8 cellular contexts compared by ENCODE assay signal in genomic region chr6:20126789-20127653, GRCh38.
DNase-seq lines count a peak whose midpoint lies in the region; ATAC-seq and TF ChIP-seq lines count a peak whose summit lies in the region.

No MANE protein-coding gene starts in this region.

- H3K4me1 ChIP-seq in Peyer's patch (peaks cover 0 to 42% (median 2%) of the 10 kb centered on the region in 4 donors), ovary (ENCODE audit: insufficient read depth) (peaks cover 5% of the 10 kb centered on the region), thyroid gland (peaks cover 7 to 30% of the 10 kb centered on the region in 2 donors)

- H3K27me3 ChIP-seq in Peyer's patch (no peaks in the 10 kb centered on the region), ovary (no peaks in the 10 kb centered on the region), thyroid gland (no peaks in the 10 kb centered on the region)

- WGBS in ovary, 3 donors: 39 to 45% (median 39%) methylated on average over 18 of the region's 18 CpGs
- WGBS in thyroid gland, 2 donors: 54% methylated on average over 18 of the region's 18 CpGs

- H3K4me3 ChIP-seq in LNCaP clone FGC (ENCODE audit: low read depth, low read length): no peak overlapping the region
- peak overlapping the region in 1 of 4 donors; percentile 8 for H3K4me3 ChIP-seq in Peyer's patch
- no peak overlapping the region for H3K4me3 ChIP-seq in ovary
- no peak overlapping the region for H3K4me3 ChIP-seq in thyroid gland (replicated peaks in 1 of 3)

- peak; percentile 79 for ATAC-seq in GM21786 (IDR thresholded peaks at IDR 0.05; ENCODE audit: unreplicated experiment)

- H3K27ac ChIP-seq in Peyer's patch: peak overlapping the region in 3 of 4 donors; percentile 29 to 77 (median 55)
- H3K27ac ChIP-seq in ovary: peak overlapping the region in 1 of 2 donors; percentile 24
- peak overlapping the region; percentile 51 to 70 (median 57) for H3K27ac ChIP-seq in thyroid gland

- no peaks in the 10 kb centered on the region for H3K9me3 Mint-ChIP-seq in activated T-helper 1 cell treated with anti-CD3 and anti-CD28 coated beads, Interleukin-12 subunit alpha, Interleukin-12 subunit beta, Interleukin-2, Interleukin-4 antibody, amounts not matched to agents 30 ng/mL and 10 ng/mL and 1 ng/mL, durations not matched to agents 14 hours and 24 hours and 36 hours

- H3K36me3 ChIP-seq in Peyer's patch (peaks cover 0 to 39% (median 0%) of the 10 kb centered on the region in 3 donors), ovary (no peaks in the 10 kb centered on the region), thyroid gland (no peaks in the 10 kb centered on the region)

- H3K4me1 Mint-ChIP-seq in activated T-helper 1 cell treated with anti-CD3 and anti-CD28 coated beads, Interleukin-12 subunit alpha, Interleukin-12 subunit beta, Interleukin-2, Interleukin-4 antibody, amounts not matched to agents 30 ng/mL and 10 ng/mL and 1 ng/mL, durations not matched to agents 14 hours and 24 hours and 36 hours (ENCODE audit: low read depth): peaks cover 8% of the 10 kb centered on the region

- TF ChIP-seq CTCF in LNCaP clone FGC (IDR thresholded peaks at IDR 0.05; ENCODE audit: control insufficient read depth, extremely low read depth, insufficient read depth): peak; percentile 89
- TF ChIP-seq CTCF in Peyer's patch (IDR thresholded peaks at IDR 0.05): peak; percentile 27 to 92 (median 84)
- peak; percentile 51 to 82 (median 69) for TF ChIP-seq CTCF in ovary (IDR thresholded peaks at IDR 0.05)
- TF ChIP-seq CTCF in thyroid gland (IDR thresholded peaks at IDR 0.05): peak; percentile 78 to 93 (median 83)

- H3K27ac Mint-ChIP-seq in activated T-helper 1 cell treated with anti-CD3 and anti-CD28 coated beads, Interleukin-12 subunit alpha, Interleukin-12 subunit beta, Interleukin-2, Interleukin-4 antibody, amounts not matched to agents 30 ng/mL and 10 ng/mL and 1 ng/mL, durations not matched to agents 14 hours and 24 hours and 36 hours: no peak overlapping the region

- no peaks in the 10 kb centered on the region for H3K27me3 Mint-ChIP-seq in activated T-helper 1 cell treated with anti-CD3 and anti-CD28 coated beads, Interleukin-12 subunit alpha, Interleukin-12 subunit beta, Interleukin-2, Interleukin-4 antibody, amounts not matched to agents 30 ng/mL and 10 ng/mL and 1 ng/mL, durations not matched to agents 14 hours and 24 hours and 36 hours (ENCODE audit: insufficient read depth)

- intact Hi-C loops in activated T-helper 1 cell treated with anti-CD3 and anti-CD28 coated beads, Interleukin-12 subunit alpha, Interleukin-12 subunit beta, Interleukin-2, Interleukin-4 antibody, amounts not matched to agents 30 ng/mL and 10 ng/mL and 1 ng/mL, durations not matched to agents 14 hours and 24 hours and 36 hours (cut with micrococcal nuclease): loop anchor here (1.0 kb wide), 2 partner anchors 35 to 85 kb away; partner anchors contain the start of gene MBOAT1
- intact Hi-C loops in ovary (cut with DNase I) (loop anchor here in 3 of 4 donors (5.0 to 10.0 kb wide), 2 partner anchors 85 to 88 kb away; partner anchors contain the start of gene MBOAT1 (in 3 of the 3)), thyroid gland (cut with DNase I) (loop anchor here (5.0 kb wide), 1 partner anchor 35 kb away; no protein-coding TSS in a partner anchor)

- H3K4me3 Mint-ChIP-seq in activated T-helper 1 cell treated with anti-CD3 and anti-CD28 coated beads, Interleukin-12 subunit alpha, Interleukin-12 subunit beta, Interleukin-2, Interleukin-4 antibody, amounts not matched to agents 30 ng/mL and 10 ng/mL and 1 ng/mL, durations not matched to agents 14 hours and 24 hours and 36 hours: no peak overlapping the region

- no peak for TF ChIP-seq EP300 in ovary (IDR thresholded peaks at IDR 0.05)

- DNase-seq in DMS53 (lab: John Stamatoyannopoulos, UW) (peak; percentile 97), LNCaP clone FGC (ENCODE audit: low read depth) (peak; percentile 50), Peyer's patch (peak; percentile 42 to 86 (median 84)), foreskin melanocyte (peak; percentile 32), ovary (peak; percentile 64 to 83 (median 75)), thyroid gland (peak; percentile 75 to 79)
- DNase-seq in activated T-helper 1 cell treated with anti-CD3 and anti-CD28 coated beads, Interleukin-12 subunit alpha, Interleukin-12 subunit beta, Interleukin-2, Interleukin-4 antibody, amounts not matched to agents 30 ng/mL and 10 ng/mL and 1 ng/mL, durations not matched to agents 14 hours and 24 hours and 36 hours (ENCODE audit: low spot score): peak; percentile 46

- no peaks in the 10 kb centered on the region for H3K9me3 ChIP-seq in Peyer's patch
- H3K9me3 ChIP-seq in ovary: no peaks in the 10 kb centered on the region
- H3K9me3 ChIP-seq in thyroid gland: no peaks in the 10 kb centered on the region

- H3K36me3 Mint-ChIP-seq in activated T-helper 1 cell treated with anti-CD3 and anti-CD28 coated beads, Interleukin-12 subunit alpha, Interleukin-12 subunit beta, Interleukin-2, Interleukin-4 antibody, amounts not matched to agents 30 ng/mL and 10 ng/mL and 1 ng/mL, durations not matched to agents 14 hours and 24 hours and 36 hours (ENCODE audit: low read depth): peaks cover 16% of the 10 kb centered on the region

- TF ChIP-seq POLR2A in Peyer's patch (IDR thresholded peaks at IDR 0.05) (no peak), ovary (IDR thresholded peaks at IDR 0.05) (no peak), thyroid gland (IDR thresholded peaks at IDR 0.05) (no peak)

Comparison
In these comparisons a context has a peak if more than half of its experiments do, and no peak if none do; other contexts are left out.
1. DNase-seq: peak in every context shown above with its lines; median percentile 97 in DMS53; 84 in Peyer's patch; 77 in thyroid gland; 75 in ovary; 50 in LNCaP clone FGC; 46 in activated T-helper 1 cell treated with anti-CD3 and anti-CD28 coated beads, Interleukin-12 subunit alpha, Interleukin-12 subunit beta, Interleukin-2, Interleukin-4 antibody, amounts not matched to agents 30 ng/mL and 10 ng/mL and 1 ng/mL, durations not matched to agents 14 hours and 24 hours and 36 hours; 32 in foreskin melanocyte.